Comparison of ENCODE assay signal across 8 cellular contexts in genomic region chr21:43718872-43719747, GRCh38. TPM values are rescaled to one million over a fixed set of nuclear protein-coding genes. Genes with fewer than 3 reads are reported as not detected.
DNase-seq lines count a peak whose midpoint lies in the region; ATAC-seq lines count a peak whose summit lies in the region.

PDXK (plus strand) TSS chr21:43719129; CDS start chr21:43719295, 166 bp downstream.

- no peaks in the 10 kb centered on the region for H3K9me3 Mint-ChIP-seq in activated naive CD4-positive, alpha-beta T cell treated with anti-CD3 and anti-CD28 coated beads for 36 hours

- peak; percentile 46 for ATAC-seq in GM21717 (IDR thresholded peaks at IDR 0.05; ENCODE audit: unreplicated experiment)

- peaks cover 24% of the 10 kb centered on the region for H3K4me1 ChIP-seq in SJSA1 (replicated peaks)

- peak within 1 kb of the TSS; percentile 61 for H3K27ac Mint-ChIP-seq in activated naive CD4-positive, alpha-beta T cell treated with anti-CD3 and anti-CD28 coated beads for 36 hours

- DNase-seq in EH (ENCODE audit: low read depth) (peak; percentile 86), KG1 (lab: John Stamatoyannopoulos, UW) (peak; percentile 44), SJSA1 (ENCODE audit: low read depth in 1 of 2, low spot score in 2 of 2) (peak; percentile 65 to 76), germinal center (ENCODE audit: low spot score) (peak; percentile 85), nucleus accumbens (lab: John Stamatoyannopoulos, UW) (peak in 51 of 56 donors; percentile 48 to 91 (median 74)), substantia nigra (lab: John Stamatoyannopoulos, UW) (peak in 46 of 49 donors; percentile 39 to 96 (median 77))
- DNase-seq in activated naive CD4-positive, alpha-beta T cell treated with anti-CD3 and anti-CD28 coated beads for 36 hours: peak; percentile 82

- no peaks in the 10 kb centered on the region for H3K27me3 ChIP-seq in SJSA1 (replicated peaks)

- peak within 1 kb of the TSS; percentile 84 for H3K4me3 Mint-ChIP-seq in activated naive CD4-positive, alpha-beta T cell treated with anti-CD3 and anti-CD28 coated beads for 36 hours

- H3K36me3 Mint-ChIP-seq in activated naive CD4-positive, alpha-beta T cell treated with anti-CD3 and anti-CD28 coated beads for 36 hours (ENCODE audit: low read depth): peaks cover 14% of the 10 kb centered on the region

- H3K9me3 ChIP-seq in SJSA1 (replicated peaks): 0 out of 2 replicates have a peak, but pooled peaks cover 2% of the 10 kb centered on the region

- peaks cover 36% of the 10 kb centered on the region for H3K36me3 ChIP-seq in SJSA1

- CTCF ChIA-PET in activated naive CD4-positive, alpha-beta T cell treated with anti-CD3 and anti-CD28 coated beads for 36 hours (lab: Charles Lee): interaction anchor here (0.7 to 1.8 kb wide), 3 partner anchors 10 to 362 kb away, joined by 3 to 7 read pairs (median 4); no protein-coding TSS in a partner anchor

- H3K27ac ChIP-seq in SJSA1: peak within 1 kb of the TSS; percentile 62
- H3K27ac ChIP-seq in substantia nigra (ENCODE audit: low read depth, low read length, poor library complexity, severe bottlenecking): peak within 1 kb of the TSS; percentile 75

- peaks cover 2% of the 10 kb centered on the region for H3K27me3 Mint-ChIP-seq in activated naive CD4-positive, alpha-beta T cell treated with anti-CD3 and anti-CD28 coated beads for 36 hours (ENCODE audit: low read depth)

- peaks cover 21% of the 10 kb centered on the region for H3K4me1 Mint-ChIP-seq in activated naive CD4-positive, alpha-beta T cell treated with anti-CD3 and anti-CD28 coated beads for 36 hours (ENCODE audit: low read depth)

- intact Hi-C loops in activated naive CD4-positive, alpha-beta T cell treated with anti-CD3 and anti-CD28 coated beads for 36 hours (cut with micrococcal nuclease): loop anchor here (1.0 kb wide), 1 partner anchor 9 kb away; no protein-coding TSS in a partner anchor

- H3K4me3 ChIP-seq in SJSA1: peak within 1 kb of the TSS; percentile 97

RNA-seq across cellular contexts. Expression of gene PDXK, which starts in this region (rescaled TPM):
- 78.8 and 81.6 TPM in 2 replicates for total RNA-seq in SJSA1 (2014; rRNA removed; shearing (Covaris generic))
- 100 to 1,000 TPM; 125 to 133 TPM for total RNA-seq in activated naive CD4-positive, alpha-beta T cell treated with anti-CD3 and anti-CD28 coated beads for 36 hours

Comparison
In these comparisons a context has a peak if more than half of its experiments do, and no peak if none do; other contexts are left out.
1. Peak in every context shown above with its lines: DNase-seq, ATAC-seq, H3K4me3 ChIP-seq and H3K27ac ChIP-seq.